23 cellular contexts compared by ENCODE assay signal in genomic region chr2:42624047-42624446, GRCh38.
"Had no signal": no experiment of that assay in that cellular context is flagged by ENCODE, and none has a peak within 500 bp of the region (broad histone marks: within the 10 kb centered on the region; RNA-seq: fewer than 3 reads in every experiment).

No MANE protein-coding gene starts in this region.

- H3K4me2 ChIP-seq: hepatocyte, neural progenitor cell had no signal

- DNase-seq: cortex of kidney; effector memory CD8-positive, alpha-beta T cell; foreskin fibroblast; heart left ventricle; left cardiac atrium; mesenchymal stem cell; naive thymus-derived CD4-positive, alpha-beta T cell; stimulated activated CD4-positive, alpha-beta T cell treated with anti-CD3 and anti-CD28 coated beads, Interleukin-2, amount 100 ng/mL, for 48 hours; stimulated activated naive B cell treated with anti-CD40 and anti-IgM and Interleukin-4, amounts not matched to agents 10 μg/mL and 1 μg/mL and 100 μg/mL, for 72 hours; trophoblast cell had no signal

- H3K9me3 Mint-ChIP-seq: effector memory CD8-positive, alpha-beta T cell; naive thymus-derived CD4-positive, alpha-beta T cell; stimulated activated naive B cell treated with anti-CD40 and anti-IgM and Interleukin-4, amounts not matched to agents 10 μg/mL and 1 μg/mL and 100 μg/mL, for 72 hours; stimulated activated naive CD8-positive, alpha-beta T cell treated with anti-CD3 and anti-CD28 coated beads, Interleukin-15, Interleukin-2, amounts not matched to agents 100 ng/mL and 50 ng/mL, for 24 hours had no signal

- H3K9me3 ChIP-seq: gastroesophageal sphincter, heart left ventricle, left lung, mucosa of descending colon, prostate gland, right atrium auricular region, vagina had no signal

- H3K9ac ChIP-seq: neural progenitor cell, parathyroid adenoma had no signal

- H3K27ac ChIP-seq: epithelial cell of prostate, gastroesophageal sphincter, heart left ventricle, hepatocyte, left lung, neural progenitor cell, parathyroid adenoma, prostate gland, right atrium auricular region, vagina had no signal

- H2AFZ ChIP-seq: hepatocyte, neural progenitor cell, parathyroid adenoma had no signal

- H3K27me3 Mint-ChIP-seq: effector memory CD8-positive, alpha-beta T cell; naive thymus-derived CD4-positive, alpha-beta T cell; stimulated activated naive B cell treated with anti-CD40 and anti-IgM and Interleukin-4, amounts not matched to agents 10 μg/mL and 1 μg/mL and 100 μg/mL, for 72 hours; stimulated activated naive CD8-positive, alpha-beta T cell treated with anti-CD3 and anti-CD28 coated beads, Interleukin-15, Interleukin-2, amounts not matched to agents 100 ng/mL and 50 ng/mL, for 24 hours had no signal

- H3K27ac Mint-ChIP-seq: effector memory CD8-positive, alpha-beta T cell; mesothelial cell of epicardium; nephron; neural progenitor cell; stimulated activated naive B cell treated with anti-CD40 and anti-IgM and Interleukin-4, amounts not matched to agents 10 μg/mL and 1 μg/mL and 100 μg/mL, for 72 hours; stimulated activated naive CD8-positive, alpha-beta T cell treated with anti-CD3 and anti-CD28 coated beads, Interleukin-15, Interleukin-2, amounts not matched to agents 100 ng/mL and 50 ng/mL, for 24 hours had no signal

- H3K4me1 ChIP-seq: gastroesophageal sphincter, left lung, neural progenitor cell, parathyroid adenoma, prostate gland, right atrium auricular region, vagina had no signal

- H3K4me3 Mint-ChIP-seq: effector memory CD8-positive, alpha-beta T cell; mesothelial cell of epicardium; naive thymus-derived CD4-positive, alpha-beta T cell; nephron; neural progenitor cell; stimulated activated naive B cell treated with anti-CD40 and anti-IgM and Interleukin-4, amounts not matched to agents 10 μg/mL and 1 μg/mL and 100 μg/mL, for 72 hours; stimulated activated naive CD8-positive, alpha-beta T cell treated with anti-CD3 and anti-CD28 coated beads, Interleukin-15, Interleukin-2, amounts not matched to agents 100 ng/mL and 50 ng/mL, for 24 hours had no signal

- H3K27me3 ChIP-seq: gastroesophageal sphincter, heart left ventricle, hepatocyte, left lung, neural progenitor cell, right atrium auricular region, vagina had no signal

- H3K4me1 Mint-ChIP-seq: mesothelial cell of epicardium; nephron; neural progenitor cell; stimulated activated naive B cell treated with anti-CD40 and anti-IgM and Interleukin-4, amounts not matched to agents 10 μg/mL and 1 μg/mL and 100 μg/mL, for 72 hours had no signal
